1 cellular context compared by ENCODE assay signal in the genomic region with DNA sequence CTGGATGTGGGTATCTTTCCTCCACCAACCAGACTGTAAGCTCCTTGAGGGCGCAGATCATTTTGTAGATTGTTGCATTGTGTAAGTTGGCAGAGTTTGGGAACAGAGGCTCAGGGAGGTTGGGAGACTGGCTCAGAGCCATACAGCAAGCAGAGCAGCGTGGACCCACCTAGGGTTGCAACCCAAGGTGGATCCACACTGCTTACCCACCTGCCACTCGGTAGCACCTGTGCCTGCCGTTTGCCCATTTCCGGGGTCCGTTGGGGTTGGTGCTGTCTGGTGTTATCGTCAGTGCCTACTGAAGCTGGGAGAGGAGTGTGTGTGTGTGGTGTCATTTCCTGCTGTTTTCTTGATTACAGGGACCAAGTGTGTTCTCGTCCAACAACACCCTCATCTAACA.
TF ChIP-seq lines count a peak whose summit lies in the region.

No MANE protein-coding gene starts in this region.

TF ChIP-seq in IMR-90, 13 proteins besides CTCF, POLR2A, EP300 and RAD21:
- TF ChIP-seq MXI1 (IDR thresholded peaks at IDR 0.05; ENCODE audit: borderline replicate concordance, low read depth, low read length) (no peak), BHLHE40 (IDR thresholded peaks at IDR 0.05; ENCODE audit: low read depth, low read length) (no peak), FOS (IDR thresholded peaks at IDR 0.05; ENCODE audit: low read depth, low read length) (no peak), RCOR1 (IDR thresholded peaks at IDR 0.05; ENCODE audit: insufficient replicate concordance, low read length) (no peak), SMC3 (IDR thresholded peaks at IDR 0.05; ENCODE audit: low read depth, low read length) (no peak), MAFK (IDR thresholded peaks at IDR 0.05; ENCODE audit: low read depth, low read length) (no peak), NFE2L2 (IDR thresholded peaks at IDR 0.05; ENCODE audit: low read depth, low read length) (no peak), RFX5 (IDR thresholded peaks at IDR 0.05; ENCODE audit: low read depth, low read length) (no peak), CEBPB (IDR thresholded peaks at IDR 0.05; ENCODE audit: low read depth, low read length) (no peak), CHD1 (IDR thresholded peaks at IDR 0.05; ENCODE audit: low read depth, low read length) (no peak)
- TF ChIP-seq, protein P1, sequence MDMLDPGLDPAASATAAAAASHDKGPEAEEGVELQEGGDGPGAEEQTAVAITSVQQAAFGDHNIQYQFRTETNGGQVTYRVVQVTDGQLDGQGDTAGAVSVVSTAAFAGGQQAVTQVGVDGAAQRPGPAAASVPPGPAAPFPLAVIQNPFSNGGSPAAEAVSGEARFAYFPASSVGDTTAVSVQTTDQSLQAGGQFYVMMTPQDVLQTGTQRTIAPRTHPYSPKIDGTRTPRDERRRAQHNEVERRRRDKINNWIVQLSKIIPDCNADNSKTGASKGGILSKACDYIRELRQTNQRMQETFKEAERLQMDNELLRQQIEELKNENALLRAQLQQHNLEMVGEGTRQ (IDR thresholded peaks at IDR 0.05; ENCODE audit: low read depth, low read length) = no peak
- TF ChIP-seq, protein P2, sequence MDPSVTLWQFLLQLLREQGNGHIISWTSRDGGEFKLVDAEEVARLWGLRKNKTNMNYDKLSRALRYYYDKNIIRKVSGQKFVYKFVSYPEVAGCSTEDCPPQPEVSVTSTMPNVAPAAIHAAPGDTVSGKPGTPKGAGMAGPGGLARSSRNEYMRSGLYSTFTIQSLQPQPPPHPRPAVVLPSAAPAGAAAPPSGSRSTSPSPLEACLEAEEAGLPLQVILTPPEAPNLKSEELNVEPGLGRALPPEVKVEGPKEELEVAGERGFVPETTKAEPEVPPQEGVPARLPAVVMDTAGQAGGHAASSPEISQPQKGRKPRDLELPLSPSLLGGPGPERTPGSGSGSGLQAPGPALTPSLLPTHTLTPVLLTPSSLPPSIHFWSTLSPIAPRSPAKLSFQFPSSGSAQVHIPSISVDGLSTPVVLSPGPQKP (IDR thresholded peaks at IDR 0.05; ENCODE audit: borderline replicate concordance, low read depth, low read length) = no peak
TF ChIP-seq in IMR-90: peak in this region for 0.
